ENCODE assay signal across 8 cellular contexts in genomic region chr4:6986067-6986780, GRCh38. TPM values are rescaled to one million over a fixed set of nuclear protein-coding genes. Genes with fewer than 3 reads are reported as not detected.
DNase-seq lines count a peak whose midpoint lies in the region; ATAC-seq and TF ChIP-seq lines count a peak whose summit lies in the region.

No MANE protein-coding gene starts in this region.

- peak overlapping the region; percentile 98 for H3K4me2 ChIP-seq in SK-N-SH

- TF ChIP-seq CTCF in GM12864 (IDR thresholded peaks at IDR 0.05; ENCODE audit: low read depth, low read length, missing control alignments) (no peak), SK-N-SH (IDR thresholded peaks at IDR 0.05) (no peak)

- H2AFZ ChIP-seq in SK-N-SH (ENCODE audit: low read depth) = peak overlapping the region; percentile 97

- peaks cover 55 to 92% (median 82%) of the 10 kb centered on the region in 7 donors for H3K4me1 Mint-ChIP-seq in naive thymus-derived CD4-positive, alpha-beta T cell

- H3K27ac ChIP-seq in SK-N-SH (ENCODE audit: low read depth in 2 of 2, low read length in 1 of 2) (peak overlapping the region; percentile 86 to 88), esophagus (ENCODE audit: low read depth in 2 of 2, low read length in 1 of 2) (peak overlapping the region; percentile 93 to 95)
- peak overlapping the region; percentile 86 for H3K27ac ChIP-seq in naive thymus-derived CD4-positive, alpha-beta T cell (ENCODE audit: low read depth, low read length)

- peaks cover 0 to 27% (median 17%) of the 10 kb centered on the region in 5 donors for H3K36me3 Mint-ChIP-seq in naive thymus-derived CD4-positive, alpha-beta T cell

- no peaks in the 10 kb centered on the region for H3K27me3 Mint-ChIP-seq in naive thymus-derived CD4-positive, alpha-beta T cell

- CTCF ChIA-PET in SK-N-SH (lab: Yijun Ruan, JAX) = interaction anchor here (1.0 to 2.8 kb wide), 9 partner anchors 12 to 269 kb away, joined by 3 to 15 read pairs (median 5); partner anchors contain the start of gene TADA2B
- CTCF ChIA-PET in naive thymus-derived CD4-positive, alpha-beta T cell (lab: Charles Lee) = interaction anchor here (1.1 to 1.7 kb wide), 7 partner anchors 12 to 311 kb away, joined by 3 to 10 read pairs (median 3); no protein-coding TSS in a partner anchor

- H3K79me2 ChIP-seq in SK-N-SH (ENCODE audit: insufficient read depth) = peaks cover 48% of the 10 kb centered on the region

- H3K9me3 ChIP-seq in SK-N-SH = no peaks in the 10 kb centered on the region
- no peaks in the 10 kb centered on the region for H3K9me3 ChIP-seq in esophagus (ENCODE audit: control insufficient read depth in 2 of 2, insufficient read depth in 1 of 2, low read depth in 1 of 2, low read length in 1 of 2)
- H3K9me3 ChIP-seq in naive thymus-derived CD4-positive, alpha-beta T cell (ENCODE audit: control insufficient read depth in 2 of 3, low read length in 3 of 3) = no peaks in the 10 kb centered on the region

- peaks cover 21 to 44% of the 10 kb centered on the region in 2 experiments for H3K4me1 ChIP-seq in SK-N-SH (ENCODE audit: control insufficient read depth in 1 of 2, insufficient read depth in 2 of 2, low read depth in 1 of 2, low read length in 1 of 2)
- H3K4me1 ChIP-seq in esophagus (ENCODE audit: control insufficient read depth in 2 of 2, insufficient read depth in 2 of 2, low read length in 1 of 2) = peaks cover 3 to 20% of the 10 kb centered on the region in 2 donors
- peaks cover 29 to 31% of the 10 kb centered on the region in 2 donors for H3K4me1 ChIP-seq in naive thymus-derived CD4-positive, alpha-beta T cell (ENCODE audit: control insufficient read depth in 2 of 2, insufficient read depth in 2 of 2, low read length in 2 of 2)

- H3K9me3 Mint-ChIP-seq in naive thymus-derived CD4-positive, alpha-beta T cell = peaks cover 0 to 3% (median 0%) of the 10 kb centered on the region in 11 donors

- H3K36me3 ChIP-seq in SK-N-SH (replicated peaks in 1 of 2; ENCODE audit: control insufficient read depth in 1 of 2, insufficient read depth in 2 of 2, low read length in 1 of 2) = no peaks in the 10 kb centered on the region
- peaks cover 0 to 2% of the 10 kb centered on the region in 2 donors for H3K36me3 ChIP-seq in esophagus (ENCODE audit: control insufficient read depth in 2 of 2, insufficient read depth in 2 of 2, low read length in 1 of 2)
- H3K36me3 ChIP-seq in naive thymus-derived CD4-positive, alpha-beta T cell (ENCODE audit: control insufficient read depth in 2 of 3, insufficient read depth in 3 of 3, low read length in 3 of 3) = no peaks in the 10 kb centered on the region

- H3K4me3 ChIP-seq in GM12864 (ENCODE audit: low read depth, low read length) (peak overlapping the region; percentile 66), SK-N-SH (ENCODE audit: low read depth in 2 of 2, low read length in 1 of 2) (peak overlapping the region; percentile 76 to 96), esophagus (ENCODE audit: low read depth in 1 of 2, low read length in 2 of 2) (peak overlapping the region; percentile 52 to 73)
- peak overlapping the region; percentile 73 for H3K4me3 ChIP-seq in naive thymus-derived CD4-positive, alpha-beta T cell (ENCODE audit: low read length)

- DNase-seq in A172 (ENCODE audit: low spot score) (peak; percentile 21), GM12864 (ENCODE audit: low read depth) (no peak), SK-N-SH (peak; percentile 67), HuH-7 (ENCODE audit: low spot score) (no peak)
- no peak for DNase-seq in naive thymus-derived CD4-positive, alpha-beta T cell
- no peak for DNase-seq in stimulated activated CD4-positive, alpha-beta T cell treated with anti-CD3 and anti-CD28 coated beads, Interleukin-4, amount 100 ng/mL, for 4 hours

- WGBS in SK-N-SH (ENCODE audit: low lambda C conversion rate) = 5% methylated on average over 20 of the region's 28 CpGs
- WGBS in esophagus, 2 donors = 5% methylated on average over 28 of the region's 28 CpGs

- intact Hi-C loops in naive thymus-derived CD4-positive, alpha-beta T cell (cut with micrococcal nuclease) = loop anchor here (1.0 to 5.0 kb wide), 7 partner anchors 12 to 311 kb away; partner anchors contain the start of genes BLOC1S4 (in 1 of the 2) and MRFAP1L1 (in 1 of the 2)

- peak overlapping the region; percentile 92 to 98 (median 96) for H3K4me3 Mint-ChIP-seq in naive thymus-derived CD4-positive, alpha-beta T cell

- peaks cover 6% of the 10 kb centered on the region for H3F3A ChIP-seq in SK-N-SH (replicated peaks; ENCODE audit: insufficient read depth)

- POLR2A ChIA-PET in SK-N-SH (lab: Yijun Ruan, JAX) = interaction anchor here (1.7 to 2.1 kb wide), 3 partner anchors 12 to 77 kb away, joined by 5 to 10 read pairs (median 6); partner anchors contain the start of genes TADA2B and TBC1D14
- POLR2A ChIA-PET in naive thymus-derived CD4-positive, alpha-beta T cell (lab: Charles Lee) = interaction anchor here (0.6 to 3.3 kb wide), 22 partner anchors 12 to 412 kb away, joined by 3 to 49 read pairs (median 5); partner anchors contain the start of genes BLOC1S4, GRPEL1, MRFAP1 and TADA2B

- H3K27ac Mint-ChIP-seq in naive thymus-derived CD4-positive, alpha-beta T cell = peak overlapping the region; percentile 89 to 99 (median 98)

- peak overlapping the region; percentile 84 for H3K9ac ChIP-seq in SK-N-SH

- ATAC-seq in HG03064 (IDR thresholded peaks at IDR 0.05; ENCODE audit: low read depth, unreplicated experiment) = peak; percentile 14
- no peak for ATAC-seq in naive thymus-derived CD4-positive, alpha-beta T cell

- H4K20me1 ChIP-seq in SK-N-SH (ENCODE audit: insufficient read depth) = peaks cover 4% of the 10 kb centered on the region

- H3K27me3 ChIP-seq in SK-N-SH (ENCODE audit: insufficient read depth) (no peaks in the 10 kb centered on the region), esophagus (ENCODE audit: control insufficient read depth in 1 of 2, insufficient read depth in 2 of 2, low read length in 2 of 2) (no peaks in the 10 kb centered on the region)
- no peaks in the 10 kb centered on the region for H3K27me3 ChIP-seq in naive thymus-derived CD4-positive, alpha-beta T cell (ENCODE audit: control insufficient read depth in 2 of 2, insufficient read depth in 2 of 2, low read length in 2 of 2)

- TF ChIP-seq EP300 in SK-N-SH (IDR thresholded peaks at IDR 0.05; ENCODE audit: borderline replicate concordance in 1 of 2, low read depth in 1 of 2, low read length in 1 of 2) = no peak

- no peak for TF ChIP-seq RAD21 in SK-N-SH (IDR thresholded peaks at IDR 0.05; ENCODE audit: low read length)

- no peaks in the 10 kb centered on the region for H3K9me2 ChIP-seq in SK-N-SH

TF ChIP-seq in SK-N-SH, 30 proteins besides CTCF, POLR2A, EP300 and RAD21:
- TF ChIP-seq TAF1 (IDR thresholded peaks at IDR 0.05; ENCODE audit: borderline replicate concordance, low read depth, low read length) = no peak
- no peak for TF ChIP-seq TEAD4 (IDR thresholded peaks at IDR 0.05; ENCODE audit: borderline replicate concordance, insufficient read depth)
- no peak for TF ChIP-seq EZH2phosphoT487 (IDR thresholded peaks at IDR 0.05; ENCODE audit: borderline replicate concordance, low read depth)
- TF ChIP-seq MAX (IDR thresholded peaks at IDR 0.05; ENCODE audit: low read depth) = peak; percentile 11; the same call in 1 of the 2 replicates
- no peak for TF ChIP-seq FOXM1 (IDR thresholded peaks at IDR 0.05; ENCODE audit: low read depth)

RNA-seq across cellular contexts. Expression of gene TADA2B, which starts 56.9 kb away (rescaled TPM):
- 12.6 and 15.3 TPM in 2 replicates for total RNA-seq in A172 (2014; rRNA removed; shearing (Covaris generic))
- polyA plus RNA-seq in SK-N-SH (2012; rRNA removed) (6.0 and 8.0 TPM in 2 replicates), esophagus (1 to 10 TPM; 8.4 to 8.5 TPM)
- 7.2 and 8.0 TPM in 2 replicates for polyA plus RNA-seq in SK-N-SH (2012; cell fraction: cytosol; rRNA removed)
- polyA plus RNA-seq in SK-N-SH (2012; cell fraction: nucleus; rRNA removed) = 6.0 and 7.2 TPM in 2 replicates
- total RNA-seq in naive thymus-derived CD4-positive, alpha-beta T cell = 10 to 100 TPM; 26.8 to 49.0 (median 41.5) TPM
- polyA plus RNA-seq in naive thymus-derived CD4-positive, alpha-beta T cell = 1 to 10 TPM; 4.0 to 5.3 TPM

Comparison
In these comparisons a context has a peak if more than half of its experiments do, and no peak if none do; other contexts are left out.
1. DNase-seq: peak in A172 (single experiment) and SK-N-SH (single experiment); none in GM12864 (single experiment), naive thymus-derived CD4-positive, alpha-beta T cell (0 of 9), HuH-7 (single experiment) and stimulated activated CD4-positive, alpha-beta T cell treated with anti-CD3 and anti-CD28 coated beads, Interleukin-4, amount 100 ng/mL, for 4 hours (0 of 2).
2. Peak in every context shown above with its lines, with median percentiles within 50 percentile points of each other: H3K4me3 ChIP-seq and H3K27ac ChIP-seq.